ENCODE assay signal across 22 cellular contexts in the genomic region with DNA sequence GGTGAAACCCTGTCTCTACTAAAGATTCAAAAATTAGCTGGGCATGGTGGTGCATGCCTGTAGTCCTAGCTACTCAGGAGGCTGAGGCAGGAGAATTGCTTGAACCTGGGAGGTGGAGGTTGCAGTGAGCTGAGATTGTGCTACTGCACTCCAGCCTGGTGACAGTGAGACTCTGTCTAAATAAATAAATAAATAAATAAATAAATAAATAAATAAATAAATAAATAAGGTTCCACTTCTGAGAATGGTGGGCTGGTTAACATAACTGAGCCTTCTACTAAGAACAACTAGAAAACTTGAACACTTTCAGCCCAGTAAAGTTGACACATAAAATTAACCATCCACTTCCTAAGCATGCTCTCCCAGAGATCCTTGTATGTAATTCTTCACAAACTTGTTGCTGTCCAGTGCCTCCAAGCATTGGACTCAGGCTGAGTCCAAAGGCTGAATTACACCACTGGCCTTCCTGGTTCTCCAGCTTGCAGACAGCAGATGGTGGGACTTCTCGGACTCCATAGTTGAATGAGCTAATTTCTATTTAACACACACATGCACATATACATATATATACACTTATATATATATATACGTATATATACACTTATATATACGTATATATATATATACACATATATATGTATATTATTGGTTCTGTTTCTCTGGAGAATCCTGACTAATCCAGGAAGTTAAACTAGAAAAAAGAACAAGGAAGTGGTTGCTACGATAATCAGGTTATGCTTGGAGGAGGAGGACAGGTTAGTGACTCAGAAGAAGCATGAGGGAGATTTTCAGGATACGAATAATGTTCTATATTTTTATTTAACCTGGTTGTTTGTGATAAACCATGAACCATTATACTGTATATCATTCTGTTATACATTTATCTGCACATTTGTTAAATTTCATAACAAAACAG.
DNase-seq lines count a peak whose midpoint lies in the region; ATAC-seq, FAIRE-seq and TF ChIP-seq lines count a peak whose summit lies in the region.
"Had no signal": no experiment of that assay in that cellular context is flagged by ENCODE, and none has a peak within 500 bp of the region (broad histone marks: within the 10 kb centered on the region; RNA-seq: fewer than 3 reads in every experiment).

No MANE protein-coding gene starts in this region.

- ATAC-seq in left colon, result peak; percentile 95
- no peak for ATAC-seq in GM19467 (IDR thresholded peaks at IDR 0.05; ENCODE audit: unreplicated experiment)
- ATAC-seq: activated CD4-positive, alpha-beta T cell treated with anti-CD3 and anti-CD28 coated beads for 36 hours; gastroesophageal sphincter had no signal

- BruUV-seq in Calu3 (replicated peaks; lab: Mats Ljungman, UMichigan), result no TSS peak

- CTCF ChIA-PET in Calu3 (lab: Charles Lee), result interaction anchor here (0.7 to 1.6 kb wide), 4 partner anchors 42 to 1522 kb away, joined by 3 to 7 read pairs (median 4); no protein-coding TSS in a partner anchor
- CTCF ChIA-PET in activated CD4-positive, alpha-beta T cell treated with anti-CD3 and anti-CD28 coated beads, Interleukin-2, amount 10 ng/mL, durations not matched to agents 7 days and 5 days (lab: Charles Lee), result no interaction called here

- no peaks in the 10 kb centered on the region for H3K36me3 Mint-ChIP-seq in Calu3 (ENCODE audit: insufficient read depth, unreplicated experiment)
- H3K36me3 Mint-ChIP-seq in activated CD4-positive, alpha-beta T cell treated with anti-CD3 and anti-CD28 coated beads, Interleukin-2, amount 10 ng/mL, durations not matched to agents 7 days and 5 days (ENCODE audit: low read depth), result no peaks in the 10 kb centered on the region
- H3K36me3 Mint-ChIP-seq: memory B cell had no signal

- DNase-seq in Calu3 (peak; percentile 53), M059J (ENCODE audit: low read depth) (peak; percentile 31), bronchial epithelial cell (ENCODE audit: low read depth) (peak; percentile 74), left colon (peak; percentile 7 to 57), hippocampal formation (lab: John Stamatoyannopoulos, UW) (no peak)
- DNase-seq in stimulated activated naive CD4-positive, alpha-beta T cell treated with Interleukin-2 at 50 U/mL for 16 hours (lab: John Stamatoyannopoulos, UW), result no peak
- no peak for DNase-seq in activated CD4-positive, alpha-beta T cell treated with anti-CD3 and anti-CD28 coated beads, Interleukin-2, amount 10 ng/mL, durations not matched to agents 7 days and 5 days
- DNase-seq: activated CD4-positive, alpha-beta T cell treated with anti-CD3 and anti-CD28 coated beads for 36 hours; anterior cingulate cortex; Kasumi-1; NCI-H1436 treated with DMSO at 0.1 percent for 48 hours; NCI-H2227 treated with DMSO at 0.1 percent for 48 hours; nephron progenitor cell; spleen had no signal

- intact Hi-C loops in Calu3 (cut with micrococcal nuclease; ENCODE audit: unreplicated experiment), result loop anchor here (1.0 to 10.0 kb wide), 8 partner anchors 40 to 1355 kb away; no protein-coding TSS in a partner anchor
- intact Hi-C loops in left colon (cut with DNase I, micrococcal nuclease), result no loop called here

- no peaks in the 10 kb centered on the region for H3K36me3 ChIP-seq in bronchial epithelial cell (ENCODE audit: control insufficient read depth, insufficient read depth, low read length)
- H3K36me3 ChIP-seq: gastroesophageal sphincter, prostate gland, spleen, thoracic aorta had no signal

- H3K4me3 Mint-ChIP-seq in Calu3 (ENCODE audit: low read depth, unreplicated experiment), result peak overlapping the region; percentile 51
- H3K4me3 Mint-ChIP-seq in activated CD4-positive, alpha-beta T cell treated with anti-CD3 and anti-CD28 coated beads, Interleukin-2, amount 10 ng/mL, durations not matched to agents 7 days and 5 days, result no peak overlapping the region
- H3K4me3 Mint-ChIP-seq: activated CD4-positive, alpha-beta T cell treated with anti-CD3 and anti-CD28 coated beads for 36 hours; memory B cell; nephron progenitor cell had no signal

- no peaks in the 10 kb centered on the region for H3K27me3 Mint-ChIP-seq in Calu3 (ENCODE audit: unreplicated experiment)
- H3K27me3 Mint-ChIP-seq in activated CD4-positive, alpha-beta T cell treated with anti-CD3 and anti-CD28 coated beads, Interleukin-2, amount 10 ng/mL, durations not matched to agents 7 days and 5 days, result no peaks in the 10 kb centered on the region

- no peak overlapping the region for H3K4me3 ChIP-seq in bronchial epithelial cell (ENCODE audit: low read depth, low read length)
- H3K4me3 ChIP-seq: gastroesophageal sphincter, prostate gland, spleen had no signal

- TF ChIP-seq CTCF in Calu3 (IDR thresholded peaks at IDR 0.05; ENCODE audit: unreplicated experiment) (no peak), bronchial epithelial cell (IDR thresholded peaks at IDR 0.05; ENCODE audit: insufficient read depth, low read length, severe bottlenecking) (no peak)

- peaks cover 28% of the 10 kb centered on the region for H3K4me1 Mint-ChIP-seq in Calu3 (ENCODE audit: low read depth, unreplicated experiment)
- no peaks in the 10 kb centered on the region for H3K4me1 Mint-ChIP-seq in activated CD4-positive, alpha-beta T cell treated with anti-CD3 and anti-CD28 coated beads, Interleukin-2, amount 10 ng/mL, durations not matched to agents 7 days and 5 days
- H3K4me1 Mint-ChIP-seq: activated CD4-positive, alpha-beta T cell treated with anti-CD3 and anti-CD28 coated beads for 36 hours; memory B cell had no signal

- H3K9me3 Mint-ChIP-seq in Calu3 (ENCODE audit: low read depth, unreplicated experiment), result no peaks in the 10 kb centered on the region
- no peaks in the 10 kb centered on the region for H3K9me3 Mint-ChIP-seq in activated CD4-positive, alpha-beta T cell treated with anti-CD3 and anti-CD28 coated beads, Interleukin-2, amount 10 ng/mL, durations not matched to agents 7 days and 5 days
- H3K9me3 Mint-ChIP-seq: memory B cell, nephron progenitor cell had no signal

- H3K27ac Mint-ChIP-seq in Calu3 (ENCODE audit: unreplicated experiment), result peak overlapping the region; percentile 96
- H3K27ac Mint-ChIP-seq in activated CD4-positive, alpha-beta T cell treated with anti-CD3 and anti-CD28 coated beads, Interleukin-2, amount 10 ng/mL, durations not matched to agents 7 days and 5 days, result no peak overlapping the region
- H3K27ac Mint-ChIP-seq: activated CD4-positive, alpha-beta T cell treated with anti-CD3 and anti-CD28 coated beads for 36 hours; memory B cell had no signal

- no peak for FAIRE-seq in bronchial epithelial cell (lab: Jason Lieb, UNC)
- FAIRE-seq: endometrium, GM12892, H1 had no signal

- no peaks in the 10 kb centered on the region for H3K27me3 ChIP-seq in bronchial epithelial cell (ENCODE audit: control insufficient read depth, insufficient read depth, low read length)
- H3K27me3 ChIP-seq: gastroesophageal sphincter had no signal

- POLR2A ChIA-PET in activated CD4-positive, alpha-beta T cell treated with anti-CD3 and anti-CD28 coated beads, Interleukin-2, amount 10 ng/mL, durations not matched to agents 7 days and 5 days (lab: Charles Lee), result no interaction called here

Comparison
In these comparisons a context has a peak if more than half of its experiments do, and no peak if none do; other contexts are left out.
1. DNase-seq: peak in Calu3 (single experiment), M059J (single experiment), bronchial epithelial cell (single experiment) and left colon (2 of 2); none in stimulated activated naive CD4-positive, alpha-beta T cell treated with Interleukin-2 at 50 U/mL for 16 hours (single experiment), hippocampal formation (0 of 2) and activated CD4-positive, alpha-beta T cell treated with anti-CD3 and anti-CD28 coated beads, Interleukin-2, amount 10 ng/mL, durations not matched to agents 7 days and 5 days (single experiment).